ENCODE assay signal across 18 cellular contexts in genomic region chr6:47234258-47234933, GRCh38.
"Had no signal": no experiment of that assay in that cellular context is flagged by ENCODE, and none has a peak within 500 bp of the region (broad histone marks: within the 10 kb centered on the region; RNA-seq: fewer than 3 reads in every experiment).

No MANE protein-coding gene starts in this region.

- H3K4me3 Mint-ChIP-seq: activated CD4-positive, alpha-beta T cell treated with anti-CD3 and anti-CD28 coated beads for 36 hours; activated naive CD4-positive, alpha-beta T cell treated with anti-CD3 and anti-CD28 coated beads, Interleukin-2, amount 50 U/mL, for 24 hours; stimulated activated naive B cell treated with anti-CD40 and anti-IgM and Interleukin-4, amounts not matched to agents 10 μg/mL and 1 μg/mL and 100 μg/mL, for 72 hours; T-helper 2 cell treated with Interferon-gamma antibody and Interleukin-4, amounts not matched to agents 5 μg/mL and 100 μg/mL, for 36 hours had no signal

- H3K27me3 Mint-ChIP-seq: activated CD4-positive, alpha-beta T cell treated with anti-CD3 and anti-CD28 coated beads for 36 hours; activated naive CD4-positive, alpha-beta T cell treated with anti-CD3 and anti-CD28 coated beads, Interleukin-2, amount 50 U/mL, for 24 hours; stimulated activated naive B cell treated with anti-CD40 and anti-IgM and Interleukin-4, amounts not matched to agents 10 μg/mL and 1 μg/mL and 100 μg/mL, for 72 hours had no signal

- H3K27ac ChIP-seq: ascending aorta, epithelial cell of prostate, tibial nerve had no signal

- H3K9me3 ChIP-seq: ascending aorta, spleen, tibial nerve had no signal

- H3K4me1 Mint-ChIP-seq: activated CD4-positive, alpha-beta T cell treated with anti-CD3 and anti-CD28 coated beads for 36 hours; activated naive CD4-positive, alpha-beta T cell treated with anti-CD3 and anti-CD28 coated beads, Interleukin-2, amount 50 U/mL, for 24 hours had no signal

- DNase-seq: activated CD4-positive, alpha-beta T cell treated with anti-CD3 and anti-CD28 coated beads for 36 hours; activated CD4-positive, alpha-beta T cell treated with anti-CD3 and anti-CD28 coated beads, Interleukin-2, amount 50 U/mL, for 48 hours; activated gamma-delta T cell; dermis blood vessel endothelial cell; foreskin fibroblast; hippocampal formation; midbrain; occipital lobe; retina; spleen; stimulated activated naive B cell treated with anti-CD40 and anti-IgM and Interleukin-4, amounts not matched to agents 10 μg/mL and 1 μg/mL and 100 μg/mL, for 72 hours; SW 1271 had no signal

- H3K4me1 ChIP-seq: ascending aorta had no signal

- H3K36me3 ChIP-seq: ascending aorta, tibial nerve had no signal

- H3K36me3 Mint-ChIP-seq: activated naive CD4-positive, alpha-beta T cell treated with anti-CD3 and anti-CD28 coated beads, Interleukin-2, amount 50 U/mL, for 24 hours had no signal

- H3K9me3 Mint-ChIP-seq: activated naive CD4-positive, alpha-beta T cell treated with anti-CD3 and anti-CD28 coated beads, Interleukin-2, amount 50 U/mL, for 24 hours; stimulated activated naive B cell treated with anti-CD40 and anti-IgM and Interleukin-4, amounts not matched to agents 10 μg/mL and 1 μg/mL and 100 μg/mL, for 72 hours; T-helper 2 cell treated with Interferon-gamma antibody and Interleukin-4, amounts not matched to agents 5 μg/mL and 100 μg/mL, for 36 hours had no signal

- H3K27ac Mint-ChIP-seq: activated CD4-positive, alpha-beta T cell treated with anti-CD3 and anti-CD28 coated beads for 36 hours; activated naive CD4-positive, alpha-beta T cell treated with anti-CD3 and anti-CD28 coated beads, Interleukin-2, amount 50 U/mL, for 24 hours; stimulated activated naive B cell treated with anti-CD40 and anti-IgM and Interleukin-4, amounts not matched to agents 10 μg/mL and 1 μg/mL and 100 μg/mL, for 72 hours; T-helper 2 cell treated with Interferon-gamma antibody and Interleukin-4, amounts not matched to agents 5 μg/mL and 100 μg/mL, for 36 hours had no signal

- ATAC-seq: activated CD4-positive, alpha-beta T cell treated with anti-CD3 and anti-CD28 coated beads for 36 hours; stimulated activated naive B cell treated with anti-CD40 and anti-IgM and Interleukin-4, amounts not matched to agents 10 μg/mL and 1 μg/mL and 100 μg/mL, for 72 hours had no signal

- H3K27me3 ChIP-seq: ascending aorta, spleen, tibial nerve had no signal

- H3K4me3 ChIP-seq: ascending aorta, lung, spleen, tibial nerve had no signal
